In the genomic region with DNA sequence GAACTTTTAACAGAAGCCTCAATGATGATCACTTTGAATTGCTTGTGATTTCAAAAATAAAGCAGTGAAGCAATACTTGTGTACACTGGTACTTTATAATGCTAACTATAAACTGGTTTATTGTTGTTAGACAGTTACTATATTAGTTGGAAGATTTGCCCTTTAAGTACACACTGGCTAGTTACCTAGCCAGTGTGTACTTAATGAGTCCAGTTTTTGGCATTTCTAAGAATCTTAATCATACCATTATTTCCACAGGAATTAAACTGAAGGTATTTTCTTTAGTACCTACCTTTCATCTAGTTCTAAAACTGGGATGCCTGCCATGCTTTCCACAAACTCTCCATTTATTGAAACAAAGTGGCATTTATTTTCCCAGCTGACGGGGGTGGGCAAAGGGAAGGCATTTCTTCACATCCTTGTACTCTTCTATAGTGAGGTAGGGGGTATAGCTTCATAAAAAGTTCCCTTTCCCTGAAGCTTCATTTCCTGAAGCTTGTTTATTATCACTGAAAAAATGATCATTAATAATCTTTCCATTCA, we compare ENCODE assay signal across 25 cellular contexts. TPM values are rescaled to one million over a fixed set of nuclear protein-coding genes. Genes with fewer than 3 reads are reported as not detected.
DNase-seq lines count a peak whose midpoint lies in the region; ATAC-seq, FAIRE-seq and TF ChIP-seq lines count a peak whose summit lies in the region.
"Had no signal": no experiment of that assay in that cellular context is flagged by ENCODE, and none has a peak within 500 bp of the region (broad histone marks: within the 10 kb centered on the region; RNA-seq: fewer than 3 reads in every experiment).

No MANE protein-coding gene starts in this region.

- H3K27me3 ChIP-seq in PC-9 (ENCODE audit: insufficient read depth, low read depth), result no peaks in the 10 kb centered on the region
- H3K27me3 ChIP-seq: ascending aorta, right atrium auricular region, uterus had no signal

- CTCF ChIA-PET in PC-9 (lab: Charles Lee), result no interaction called here

- intact Hi-C loops in activated T-helper 1 cell treated with anti-CD3 and anti-CD28 coated beads, Interleukin-12 subunit alpha, Interleukin-12 subunit beta, Interleukin-2, Interleukin-4 antibody, amounts not matched to agents 30 ng/mL and 10 ng/mL and 1 ng/mL, durations not matched to agents 14 hours and 24 hours and 36 hours (cut with micrococcal nuclease), result no loop called here
- intact Hi-C loops in PC-9 (cut with micrococcal nuclease; ENCODE audit: unreplicated experiment), result no loop called here

- H3K4me3 ChIP-seq in PC-9, result no peak overlapping the region
- H3K4me3 ChIP-seq: ascending aorta, GM23248, right atrium auricular region, uterus had no signal

- H2AFZ ChIP-seq in PC-9, result no peak overlapping the region
- H2AFZ ChIP-seq: GM23248 had no signal

- no peak for TF ChIP-seq CTCF in PC-9 (conservative IDR thresholded peaks at IDR 0.05)

- H3K9me2 ChIP-seq in PC-9 (ENCODE audit: insufficient read depth), result no peaks in the 10 kb centered on the region

- peaks cover 42% of the 10 kb centered on the region for H3K36me3 ChIP-seq in PC-9 (ENCODE audit: low read depth)
- H3K36me3 ChIP-seq: uterus had no signal

- 0 out of 2 replicates have a peak, but pooled peaks cover 3% of the 10 kb centered on the region for H4K20me1 ChIP-seq in PC-9 (ENCODE audit: insufficient read depth)

- H3K79me2 ChIP-seq in PC-9 (ENCODE audit: low read depth), result no peaks in the 10 kb centered on the region

- H3K9me3 Mint-ChIP-seq in activated naive CD8-positive, alpha-beta T cell (ENCODE audit: low read depth), result no peaks in the 10 kb centered on the region
- H3K9me3 Mint-ChIP-seq in activated naive CD8-positive, alpha-beta T cell treated with anti-CD3 and anti-CD28 coated beads for 36 hours, result no peaks in the 10 kb centered on the region
- no peaks in the 10 kb centered on the region for H3K9me3 Mint-ChIP-seq in activated T-helper 1 cell treated with anti-CD3 and anti-CD28 coated beads, Interleukin-12 subunit alpha, Interleukin-12 subunit beta, Interleukin-2, Interleukin-4 antibody, amounts not matched to agents 30 ng/mL and 10 ng/mL and 1 ng/mL, durations not matched to agents 14 hours and 24 hours and 36 hours
- H3K9me3 Mint-ChIP-seq: activated CD4-positive, alpha-beta T cell treated with anti-CD3 and anti-CD28 coated beads, Interleukin-2, amount 10 ng/mL, durations not matched to agents 24 days and 14 days; activated naive CD4-positive, alpha-beta T cell treated with anti-CD3 and anti-CD28 coated beads for 36 hours; CD14-positive monocyte had no signal

- BruUV-seq in PC-9 (replicated peaks; lab: Mats Ljungman, UMichigan), result no TSS peak

- no peaks in the 10 kb centered on the region for H3K4me1 ChIP-seq in PC-9 (replicated peaks; ENCODE audit: insufficient read depth)
- H3K4me1 ChIP-seq: ascending aorta, uterus had no signal

- peaks cover 7% of the 10 kb centered on the region for H3K36me3 Mint-ChIP-seq in activated naive CD8-positive, alpha-beta T cell
- H3K36me3 Mint-ChIP-seq in activated naive CD8-positive, alpha-beta T cell treated with anti-CD3 and anti-CD28 coated beads for 36 hours, result peaks cover 21% of the 10 kb centered on the region
- peaks cover 32% of the 10 kb centered on the region for H3K36me3 Mint-ChIP-seq in activated T-helper 1 cell treated with anti-CD3 and anti-CD28 coated beads, Interleukin-12 subunit alpha, Interleukin-12 subunit beta, Interleukin-2, Interleukin-4 antibody, amounts not matched to agents 30 ng/mL and 10 ng/mL and 1 ng/mL, durations not matched to agents 14 hours and 24 hours and 36 hours (ENCODE audit: low read depth)

- POLR2A ChIA-PET in PC-9 (lab: Charles Lee; ENCODE audit: unreplicated experiment), result no interaction called here

- peak overlapping the region; percentile 68 for H3K27ac Mint-ChIP-seq in activated naive CD8-positive, alpha-beta T cell
- H3K27ac Mint-ChIP-seq in activated naive CD8-positive, alpha-beta T cell treated with anti-CD3 and anti-CD28 coated beads for 36 hours, result no peak overlapping the region
- peak overlapping the region; percentile 3 for H3K27ac Mint-ChIP-seq in activated T-helper 1 cell treated with anti-CD3 and anti-CD28 coated beads, Interleukin-12 subunit alpha, Interleukin-12 subunit beta, Interleukin-2, Interleukin-4 antibody, amounts not matched to agents 30 ng/mL and 10 ng/mL and 1 ng/mL, durations not matched to agents 14 hours and 24 hours and 36 hours
- H3K27ac Mint-ChIP-seq: activated naive CD4-positive, alpha-beta T cell treated with anti-CD3 and anti-CD28 coated beads for 36 hours; CD14-positive monocyte had no signal

- no peak for ATAC-seq in HG03196 (IDR thresholded peaks at IDR 0.05; ENCODE audit: unreplicated experiment)

- H3K27me3 Mint-ChIP-seq in activated naive CD8-positive, alpha-beta T cell, result no peaks in the 10 kb centered on the region
- H3K27me3 Mint-ChIP-seq in activated naive CD8-positive, alpha-beta T cell treated with anti-CD3 and anti-CD28 coated beads for 36 hours, result no peaks in the 10 kb centered on the region
- no peaks in the 10 kb centered on the region for H3K27me3 Mint-ChIP-seq in activated T-helper 1 cell treated with anti-CD3 and anti-CD28 coated beads, Interleukin-12 subunit alpha, Interleukin-12 subunit beta, Interleukin-2, Interleukin-4 antibody, amounts not matched to agents 30 ng/mL and 10 ng/mL and 1 ng/mL, durations not matched to agents 14 hours and 24 hours and 36 hours (ENCODE audit: insufficient read depth)
- H3K27me3 Mint-ChIP-seq: activated CD4-positive, alpha-beta T cell treated with anti-CD3 and anti-CD28 coated beads, Interleukin-2, amount 10 ng/mL, durations not matched to agents 24 days and 14 days had no signal

- DNase-seq in activated naive CD8-positive, alpha-beta T cell treated with anti-CD3 and anti-CD28 coated beads for 36 hours, result no peak
- no peak for DNase-seq in activated T-helper 1 cell treated with anti-CD3 and anti-CD28 coated beads, Interleukin-12 subunit alpha, Interleukin-12 subunit beta, Interleukin-2, Interleukin-4 antibody, amounts not matched to agents 30 ng/mL and 10 ng/mL and 1 ng/mL, durations not matched to agents 14 hours and 24 hours and 36 hours (ENCODE audit: low spot score)
- DNase-seq in superior temporal gyrus (ENCODE audit: extremely low spot score) (peak; percentile 65), NAMALWA (ENCODE audit: low spot score) (no peak), PC-9 (no peak)
- DNase-seq: activated CD4-positive, alpha-beta T cell treated with anti-CD3 and anti-CD28 coated beads, Interleukin-2, amount 10 ng/mL, durations not matched to agents 24 days and 14 days; activated CD8-positive, alpha-beta memory T cell treated with anti-CD3 and anti-CD28 coated beads, Interleukin-2, amount 50 U/mL, for 4 hours; activated naive CD4-positive, alpha-beta T cell treated with anti-CD3 and anti-CD28 coated beads for 36 hours; cortex of kidney; DMS153; GDM1; GM23248; KG1; NCI-H1694; NCI-H748 treated with DMSO at 0.1 percent for 48 hours; OCI-M1; SHP77; uterus had no signal

- H3K9me3 ChIP-seq in PC-9 (ENCODE audit: insufficient read depth, low read depth), result no peaks in the 10 kb centered on the region
- H3K9me3 ChIP-seq: ascending aorta, right atrium auricular region, uterus had no signal

- H3K4me3 Mint-ChIP-seq in activated naive CD8-positive, alpha-beta T cell, result no peak overlapping the region
- no peak overlapping the region for H3K4me3 Mint-ChIP-seq in activated naive CD8-positive, alpha-beta T cell treated with anti-CD3 and anti-CD28 coated beads for 36 hours
- H3K4me3 Mint-ChIP-seq in activated T-helper 1 cell treated with anti-CD3 and anti-CD28 coated beads, Interleukin-12 subunit alpha, Interleukin-12 subunit beta, Interleukin-2, Interleukin-4 antibody, amounts not matched to agents 30 ng/mL and 10 ng/mL and 1 ng/mL, durations not matched to agents 14 hours and 24 hours and 36 hours, result no peak overlapping the region
- H3K4me3 Mint-ChIP-seq: activated CD4-positive, alpha-beta T cell treated with anti-CD3 and anti-CD28 coated beads, Interleukin-2, amount 10 ng/mL, durations not matched to agents 24 days and 14 days; activated naive CD4-positive, alpha-beta T cell treated with anti-CD3 and anti-CD28 coated beads for 36 hours; CD14-positive monocyte had no signal

- no peak overlapping the region for H3K27ac ChIP-seq in PC-9
- H3K27ac ChIP-seq: GM23248, right atrium auricular region had no signal

- peak; percentile 9 for FAIRE-seq in islet of Langerhans (lab: Jason Lieb, UNC)
- FAIRE-seq: endothelial cell of umbilical vein had no signal

- H3K4me1 Mint-ChIP-seq in activated naive CD8-positive, alpha-beta T cell (ENCODE audit: low read depth), result peaks cover 5% of the 10 kb centered on the region
- peaks cover 7% of the 10 kb centered on the region for H3K4me1 Mint-ChIP-seq in activated naive CD8-positive, alpha-beta T cell treated with anti-CD3 and anti-CD28 coated beads for 36 hours
- H3K4me1 Mint-ChIP-seq in activated T-helper 1 cell treated with anti-CD3 and anti-CD28 coated beads, Interleukin-12 subunit alpha, Interleukin-12 subunit beta, Interleukin-2, Interleukin-4 antibody, amounts not matched to agents 30 ng/mL and 10 ng/mL and 1 ng/mL, durations not matched to agents 14 hours and 24 hours and 36 hours (ENCODE audit: low read depth), result peaks cover 8% of the 10 kb centered on the region
- H3K4me1 Mint-ChIP-seq: CD14-positive monocyte had no signal

- H3F3A ChIP-seq in PC-9 (ENCODE audit: insufficient read depth, low read depth), result no peaks in the 10 kb centered on the region

- H3K4me2 ChIP-seq in PC-9, result no peak overlapping the region

RNA-seq across cellular contexts. Expression of gene UGP2, which starts 49.9 kb away (rescaled TPM):
- 10 to 100 TPM; 70.0 to 71.5 TPM for total RNA-seq in activated naive CD8-positive, alpha-beta T cell treated with anti-CD3 and anti-CD28 coated beads for 36 hours
- 60.3 and 65.9 TPM in 2 replicates for total RNA-seq in activated T-helper 1 cell treated with anti-CD3 and anti-CD28 coated beads, Interleukin-12 subunit alpha, Interleukin-12 subunit beta, Interleukin-2, Interleukin-4 antibody, amounts not matched to agents 30 ng/mL and 10 ng/mL and 1 ng/mL, durations not matched to agents 14 hours and 24 hours and 36 hours
- total RNA-seq in PC-9 (2021), result 83.5 and 89.5 TPM in 2 replicates
